ENCODE assay signal across 1 cellular context in the genomic region with DNA sequence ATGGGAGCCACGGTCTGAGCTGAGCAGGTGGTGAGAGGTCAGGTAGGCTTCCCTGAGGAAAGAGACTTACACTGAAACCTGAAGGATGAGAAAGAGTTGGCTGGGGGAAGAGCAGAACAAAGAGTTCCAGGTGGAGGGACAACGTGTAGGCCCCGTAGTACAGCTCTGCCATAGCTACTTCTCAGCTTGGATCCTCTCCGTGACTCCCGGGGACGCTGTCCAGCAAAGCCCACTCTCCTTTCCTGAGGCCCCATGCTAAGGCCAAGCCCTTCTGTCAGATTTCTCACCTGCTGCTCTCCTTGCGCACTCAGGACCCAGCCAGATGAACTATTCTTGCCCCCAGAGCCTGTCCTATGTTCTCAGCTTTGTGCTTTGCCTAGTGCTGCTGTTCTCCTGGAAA.
TF ChIP-seq lines count a peak whose summit lies in the region.

No MANE protein-coding gene starts in this region.

TF ChIP-seq in K562, 482 proteins besides CTCF, POLR2A, EP300 and RAD21 (continued from another document):
- TF ChIP-seq, protein P1, sequence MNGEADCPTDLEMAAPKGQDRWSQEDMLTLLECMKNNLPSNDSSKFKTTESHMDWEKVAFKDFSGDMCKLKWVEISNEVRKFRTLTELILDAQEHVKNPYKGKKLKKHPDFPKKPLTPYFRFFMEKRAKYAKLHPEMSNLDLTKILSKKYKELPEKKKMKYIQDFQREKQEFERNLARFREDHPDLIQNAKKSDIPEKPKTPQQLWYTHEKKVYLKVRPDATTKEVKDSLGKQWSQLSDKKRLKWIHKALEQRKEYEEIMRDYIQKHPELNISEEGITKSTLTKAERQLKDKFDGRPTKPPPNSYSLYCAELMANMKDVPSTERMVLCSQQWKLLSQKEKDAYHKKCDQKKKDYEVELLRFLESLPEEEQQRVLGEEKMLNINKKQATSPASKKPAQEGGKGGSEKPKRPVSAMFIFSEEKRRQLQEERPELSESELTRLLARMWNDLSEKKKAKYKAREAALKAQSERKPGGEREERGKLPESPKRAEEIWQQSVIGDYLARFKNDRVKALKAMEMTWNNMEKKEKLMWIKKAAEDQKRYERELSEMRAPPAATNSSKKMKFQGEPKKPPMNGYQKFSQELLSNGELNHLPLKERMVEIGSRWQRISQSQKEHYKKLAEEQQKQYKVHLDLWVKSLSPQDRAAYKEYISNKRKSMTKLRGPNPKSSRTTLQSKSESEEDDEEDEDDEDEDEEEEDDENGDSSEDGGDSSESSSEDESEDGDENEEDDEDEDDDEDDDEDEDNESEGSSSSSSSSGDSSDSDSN (IDR thresholded peaks at IDR 0.05; ENCODE audit: borderline replicate concordance in 1 of 2, low read depth in 2 of 2, low read length in 2 of 2) = no peak
- TF ChIP-seq STAT5B (CRISPR knock-in tag; IDR thresholded peaks at IDR 0.05) = no peak
- TF ChIP-seq, protein P2, sequence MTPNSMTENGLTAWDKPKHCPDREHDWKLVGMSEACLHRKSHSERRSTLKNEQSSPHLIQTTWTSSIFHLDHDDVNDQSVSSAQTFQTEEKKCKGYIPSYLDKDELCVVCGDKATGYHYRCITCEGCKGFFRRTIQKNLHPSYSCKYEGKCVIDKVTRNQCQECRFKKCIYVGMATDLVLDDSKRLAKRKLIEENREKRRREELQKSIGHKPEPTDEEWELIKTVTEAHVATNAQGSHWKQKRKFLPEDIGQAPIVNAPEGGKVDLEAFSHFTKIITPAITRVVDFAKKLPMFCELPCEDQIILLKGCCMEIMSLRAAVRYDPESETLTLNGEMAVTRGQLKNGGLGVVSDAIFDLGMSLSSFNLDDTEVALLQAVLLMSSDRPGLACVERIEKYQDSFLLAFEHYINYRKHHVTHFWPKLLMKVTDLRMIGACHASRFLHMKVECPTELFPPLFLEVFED (CRISPR knock-in tag; conservative IDR thresholded peaks at IDR 0.05) = no peak
